In the genomic region with DNA sequence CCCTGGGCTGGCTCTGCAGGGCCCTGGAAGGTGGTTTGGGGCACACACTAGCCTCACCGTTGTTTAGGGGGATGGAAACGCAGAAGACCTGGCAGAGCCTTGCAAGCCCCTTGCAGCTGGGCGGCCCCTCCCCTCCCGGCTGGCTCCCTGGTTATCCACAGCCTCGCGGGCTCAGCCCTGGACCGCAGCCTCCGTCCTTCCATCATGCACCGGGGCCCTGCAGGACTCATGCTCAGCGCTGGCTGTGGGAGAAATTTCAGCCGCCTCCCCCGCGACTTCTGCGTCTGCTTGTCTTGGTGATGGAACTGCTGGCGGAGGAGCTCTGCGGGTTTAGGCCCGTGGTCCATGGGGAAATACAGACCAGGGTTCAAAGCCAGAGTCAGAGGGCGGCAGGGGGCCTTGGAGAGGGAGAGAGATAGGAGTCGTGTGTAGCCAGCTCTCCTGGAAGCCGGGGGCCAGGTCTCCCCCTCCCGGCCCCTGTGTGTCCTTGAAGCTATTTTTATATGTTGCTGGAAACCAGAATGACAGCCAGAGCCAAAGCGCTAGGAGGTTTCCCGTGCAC, we compare ENCODE assay signal across 13 cellular contexts.
DNase-seq lines count a peak whose midpoint lies in the region; ATAC-seq and TF ChIP-seq lines count a peak whose summit lies in the region.
"Had no signal": no experiment of that assay in that cellular context is flagged by ENCODE, and none has a peak within 500 bp of the region (broad histone marks: within the 10 kb centered on the region; RNA-seq: fewer than 3 reads in every experiment).

No MANE protein-coding gene starts in this region.

- ATAC-seq in HG02588 (IDR thresholded peaks at IDR 0.05; ENCODE audit: unreplicated experiment) (no peak), GM21576 (IDR thresholded peaks at IDR 0.05; ENCODE audit: unreplicated experiment) (no peak), HG03571 (IDR thresholded peaks at IDR 0.05; ENCODE audit: unreplicated experiment) (no peak)
- ATAC-seq: CD8-positive, alpha-beta T cell; foreskin keratinocyte had no signal

- H3K4me1 ChIP-seq in skeletal muscle tissue (ENCODE audit: control insufficient read depth in 3 of 3, insufficient read depth in 3 of 3, low read length in 3 of 3), result peaks cover 26 to 33% (median 28%) of the 10 kb centered on the region in 3 donors

- H3K36me3 ChIP-seq in skeletal muscle tissue (ENCODE audit: control insufficient read depth in 3 of 3, insufficient read depth in 3 of 3, low read length in 3 of 3), result no peaks in the 10 kb centered on the region

- no peak for TF ChIP-seq POLR2A in NB4 (IDR thresholded peaks at IDR 0.05; ENCODE audit: extremely low read depth, insufficient read length)

- H3K27ac ChIP-seq in layer of hippocampus (ENCODE audit: low read depth, low read length) (peak overlapping the region; percentile 88), skeletal muscle tissue (ENCODE audit: low read depth, low read length) (peak overlapping the region; percentile 72)
- H3K27ac ChIP-seq: foreskin keratinocyte had no signal

- TF ChIP-seq CTCF in NB4 (IDR thresholded peaks at IDR 0.05; ENCODE audit: low read depth, low read length), result no peak
- no peak for TF ChIP-seq CTCF in choroid plexus epithelial cell (conservative IDR thresholded peaks at IDR 0.05; ENCODE audit: low read depth, low read length)

- H3K4me3 ChIP-seq in NB4 (ENCODE audit: low read depth, low read length) (no peak overlapping the region), choroid plexus epithelial cell (ENCODE audit: low read depth, low read length) (peak overlapping the region; percentile 24), skeletal muscle tissue (ENCODE audit: low read length in 3 of 3) (peak overlapping the region; percentile 51 to 70 (median 66))

- H3K27me3 ChIP-seq in layer of hippocampus (ENCODE audit: control insufficient read depth, insufficient read depth, low read length), result no peaks in the 10 kb centered on the region
- peaks cover 3 to 9% (median 5%) of the 10 kb centered on the region in 3 donors for H3K27me3 ChIP-seq in skeletal muscle tissue (ENCODE audit: control insufficient read depth in 3 of 3, insufficient read depth in 3 of 3, low read length in 3 of 3)

- no peaks in the 10 kb centered on the region for H3K9me3 ChIP-seq in skeletal muscle tissue (ENCODE audit: control insufficient read depth in 3 of 3, low read length in 3 of 3)

- DNase-seq in NB4 (ENCODE audit: low read depth) (peak; percentile 87), choroid plexus epithelial cell (ENCODE audit: low read depth) (peak; percentile 61), HUDEP-2 (lab: John Stamatoyannopoulos, UW; ENCODE audit: unreplicated experiment in 76 of 76) (no peak)
- DNase-seq: CD8-positive, alpha-beta T cell; foreskin keratinocyte; MM.1S; stimulated activated CD4-positive, alpha-beta T cell treated with anti-CD3 and anti-CD28 coated beads, Interleukin-15, amount 100 ng/mL, for 24 hours; T-helper 1 cell had no signal

- peak overlapping the region; percentile 40 to 82 (median 46) for H3K9ac ChIP-seq in skeletal muscle tissue (ENCODE audit: low read depth in 1 of 3, low read length in 3 of 3)

Comparison
In these comparisons a context has a peak if more than half of its experiments do, and no peak if none do; other contexts are left out.
1. DNase-seq: peak in NB4 (single experiment) and choroid plexus epithelial cell (single experiment); none in HUDEP-2 (0 of 76).